ENCODE assay signal across 19 cellular contexts in genomic region chr10:131195552-131196159, GRCh38.
DNase-seq lines count a peak whose midpoint lies in the region; ATAC-seq and TF ChIP-seq lines count a peak whose summit lies in the region.
"Had no signal": no experiment of that assay in that cellular context is flagged by ENCODE, and none has a peak within 500 bp of the region (broad histone marks: within the 10 kb centered on the region; RNA-seq: fewer than 3 reads in every experiment).

No MANE protein-coding gene starts in this region.

- H3K4me3 Mint-ChIP-seq in activated T-helper 1 cell treated with anti-CD3 and anti-CD28 coated beads, Interleukin-12 subunit alpha, Interleukin-12 subunit beta, Interleukin-2, Interleukin-4 antibody, amounts not matched to agents 30 ng/mL and 10 ng/mL and 1 ng/mL, durations not matched to agents 14 hours and 24 hours and 36 hours, result no peak overlapping the region

- TF ChIP-seq EP300 in stomach (IDR thresholded peaks at IDR 0.05), result no peak

- no peak overlapping the region for H3K14ac ChIP-seq in mesenchymal stem cell (ENCODE audit: low read length in 2 of 2)

- H3K9ac ChIP-seq in mesenchymal stem cell (ENCODE audit: low read length), result no peak overlapping the region

- H3K4me2 ChIP-seq in mesenchymal stem cell (ENCODE audit: low read length, poor library complexity, severe bottlenecking), result no peak overlapping the region

- H3K27ac ChIP-seq in RWPE2 (ENCODE audit: poor library complexity, severe bottlenecking) (no peak overlapping the region), mesenchymal stem cell (ENCODE audit: low read length, poor library complexity, severe bottlenecking) (no peak overlapping the region), stomach (no peak overlapping the region)
- H3K27ac ChIP-seq: 22Rv1 had no signal

- TF ChIP-seq CTCF in RWPE2 (IDR thresholded peaks at IDR 0.05; ENCODE audit: poor library complexity, severe bottlenecking) (no peak), stomach (IDR thresholded peaks at IDR 0.05) (no peak)

- no peak for ATAC-seq in RWPE2 (ENCODE audit: low read depth)
- ATAC-seq in GM19351 (IDR thresholded peaks at IDR 0.05; ENCODE audit: unreplicated experiment), result no peak

- H2BK12ac ChIP-seq in mesenchymal stem cell (ENCODE audit: low read length in 2 of 2), result no peak overlapping the region

- no peak overlapping the region for H3K4ac ChIP-seq in mesenchymal stem cell (ENCODE audit: low read depth in 1 of 2, low read length in 2 of 2)

- intact Hi-C loops in stomach (cut with DNase I; ENCODE audit: low total_unique reads), result no loop called here
- intact Hi-C loops in activated T-helper 1 cell treated with anti-CD3 and anti-CD28 coated beads, Interleukin-12 subunit alpha, Interleukin-12 subunit beta, Interleukin-2, Interleukin-4 antibody, amounts not matched to agents 30 ng/mL and 10 ng/mL and 1 ng/mL, durations not matched to agents 14 hours and 24 hours and 36 hours (cut with micrococcal nuclease), result no loop called here

- no peak overlapping the region for H3K27ac Mint-ChIP-seq in activated T-helper 1 cell treated with anti-CD3 and anti-CD28 coated beads, Interleukin-12 subunit alpha, Interleukin-12 subunit beta, Interleukin-2, Interleukin-4 antibody, amounts not matched to agents 30 ng/mL and 10 ng/mL and 1 ng/mL, durations not matched to agents 14 hours and 24 hours and 36 hours

- H3K4me3 ChIP-seq in RWPE2 (ENCODE audit: severe bottlenecking) (no peak overlapping the region), mesenchymal stem cell (ENCODE audit: insufficient read depth in 1 of 2, low read depth in 1 of 2, low read length in 2 of 2) (no peak overlapping the region), stomach (no peak overlapping the region)

- H4K8ac ChIP-seq in mesenchymal stem cell (ENCODE audit: low read length), result no peak overlapping the region

- H3K9me3 Mint-ChIP-seq in activated T-helper 1 cell treated with anti-CD3 and anti-CD28 coated beads, Interleukin-12 subunit alpha, Interleukin-12 subunit beta, Interleukin-2, Interleukin-4 antibody, amounts not matched to agents 30 ng/mL and 10 ng/mL and 1 ng/mL, durations not matched to agents 14 hours and 24 hours and 36 hours, result no peaks in the 10 kb centered on the region

- H3K79me1 ChIP-seq in mesenchymal stem cell (replicated peaks; ENCODE audit: low read length, poor library complexity, severe bottlenecking), result no peaks in the 10 kb centered on the region

- H3K27me3 ChIP-seq in RWPE2 (ENCODE audit: insufficient read depth, poor library complexity, severe bottlenecking) (no peaks in the 10 kb centered on the region), mesenchymal stem cell (ENCODE audit: control insufficient read depth in 1 of 2, insufficient read depth in 1 of 2, low read length in 2 of 2) (no peaks in the 10 kb centered on the region), stomach (peaks cover 0 to 6% (median 0%) of the 10 kb centered on the region in 3 donors)

- no peaks in the 10 kb centered on the region for H3K36me3 Mint-ChIP-seq in activated T-helper 1 cell treated with anti-CD3 and anti-CD28 coated beads, Interleukin-12 subunit alpha, Interleukin-12 subunit beta, Interleukin-2, Interleukin-4 antibody, amounts not matched to agents 30 ng/mL and 10 ng/mL and 1 ng/mL, durations not matched to agents 14 hours and 24 hours and 36 hours (ENCODE audit: low read depth)

- H3K9me3 ChIP-seq in RWPE2 (ENCODE audit: severe bottlenecking) (peaks cover 3% of the 10 kb centered on the region), mesenchymal stem cell (ENCODE audit: control insufficient read depth, low read length) (peaks cover 8% of the 10 kb centered on the region), stomach (peaks cover 0 to 11% (median 7%) of the 10 kb centered on the region in 4 donors)

- no peak overlapping the region for H2BK120ac ChIP-seq in mesenchymal stem cell (ENCODE audit: low read depth, low read length)

- H4K91ac ChIP-seq in mesenchymal stem cell (ENCODE audit: low read length), result peak overlapping the region; percentile 7

- H2AK5ac ChIP-seq in mesenchymal stem cell (ENCODE audit: low read length, severe bottlenecking), result no peak overlapping the region

- no peaks in the 10 kb centered on the region for H3K27me3 Mint-ChIP-seq in activated T-helper 1 cell treated with anti-CD3 and anti-CD28 coated beads, Interleukin-12 subunit alpha, Interleukin-12 subunit beta, Interleukin-2, Interleukin-4 antibody, amounts not matched to agents 30 ng/mL and 10 ng/mL and 1 ng/mL, durations not matched to agents 14 hours and 24 hours and 36 hours (ENCODE audit: insufficient read depth)

- H3K4me1 Mint-ChIP-seq in activated T-helper 1 cell treated with anti-CD3 and anti-CD28 coated beads, Interleukin-12 subunit alpha, Interleukin-12 subunit beta, Interleukin-2, Interleukin-4 antibody, amounts not matched to agents 30 ng/mL and 10 ng/mL and 1 ng/mL, durations not matched to agents 14 hours and 24 hours and 36 hours (ENCODE audit: low read depth), result no peaks in the 10 kb centered on the region

- no peak overlapping the region for H3K18ac ChIP-seq in mesenchymal stem cell (ENCODE audit: low read depth in 1 of 2, low read length in 2 of 2)

- no peak overlapping the region for H2BK5ac ChIP-seq in mesenchymal stem cell (ENCODE audit: low read depth, low read length, poor library complexity, severe bottlenecking)

- peak; percentile 6 for DNase-seq in activated CD4-positive, alpha-beta T cell treated with anti-CD3 and anti-CD28 coated beads for 1 hour
- DNase-seq in activated CD4-positive, alpha-beta T cell treated with anti-CD3 and anti-CD28 coated beads, Interleukin-2, amount 50 U/mL, for 4 hours, result no peak
- DNase-seq in RWPE2 (ENCODE audit: low spot score) (peak; percentile 30), mesenchymal stem cell (no peak), stomach (peak; percentile 22), superior temporal gyrus (ENCODE audit: extremely low spot score) (no peak)
- no peak for DNase-seq in activated T-helper 1 cell treated with anti-CD3 and anti-CD28 coated beads, Interleukin-12 subunit alpha, Interleukin-12 subunit beta, Interleukin-2, Interleukin-4 antibody, amounts not matched to agents 30 ng/mL and 10 ng/mL and 1 ng/mL, durations not matched to agents 14 hours and 24 hours and 36 hours (ENCODE audit: low spot score)
- DNase-seq: C1 segment of cervical spinal cord, DMS 273 treated with DMSO at 0.1 percent for 48 hours, EL, Karpas-422, MM.1S, NCI-H1105 treated with DMSO at 0.1 percent for 48 hours, NCI-H187, NCI-H446, NCI-H774, SHP77 treated with DMSO at 0.1 percent for 48 hours had no signal

- H3K23ac ChIP-seq in mesenchymal stem cell (ENCODE audit: low read length in 2 of 2), result no peak overlapping the region

- no peak overlapping the region for H2AFZ ChIP-seq in mesenchymal stem cell (ENCODE audit: low read depth, low read length)

- 76% methylated on average over 19 of the region's 19 CpGs for WGBS in mesenchymal stem cell
- WGBS in stomach, 5 donors, result 75 to 80% (median 78%) methylated on average over 19 of the region's 19 CpGs

- no peak for TF ChIP-seq POLR2A in stomach (IDR thresholded peaks at IDR 0.05)

- no peak overlapping the region for H2BK15ac ChIP-seq in mesenchymal stem cell (ENCODE audit: low read depth, poor library complexity, severe bottlenecking)

- H3K36me3 ChIP-seq in RWPE2 (ENCODE audit: low read depth) (no peaks in the 10 kb centered on the region), mesenchymal stem cell (ENCODE audit: control insufficient read depth in 1 of 2, insufficient read depth in 2 of 2, low read depth in 1 of 2, low read length in 2 of 2) (no peaks in the 10 kb centered on the region), stomach (no peaks in the 10 kb centered on the region)

- H3K4me1 ChIP-seq in RWPE2 (ENCODE audit: insufficient read depth, poor library complexity, severe bottlenecking) (no peaks in the 10 kb centered on the region), mesenchymal stem cell (ENCODE audit: control insufficient read depth, insufficient read depth, low read depth, low read length) (no peaks in the 10 kb centered on the region), stomach (no peaks in the 10 kb centered on the region)

Comparison
In these comparisons a context has a peak if more than half of its experiments do, and no peak if none do; other contexts are left out.
1. DNase-seq: peak in activated CD4-positive, alpha-beta T cell treated with anti-CD3 and anti-CD28 coated beads for 1 hour (single experiment), RWPE2 (single experiment) and stomach (single experiment); none in activated CD4-positive, alpha-beta T cell treated with anti-CD3 and anti-CD28 coated beads, Interleukin-2, amount 50 U/mL, for 4 hours (0 of 2), mesenchymal stem cell (single experiment), superior temporal gyrus (single experiment) and activated T-helper 1 cell treated with anti-CD3 and anti-CD28 coated beads, Interleukin-12 subunit alpha, Interleukin-12 subunit beta, Interleukin-2, Interleukin-4 antibody, amounts not matched to agents 30 ng/mL and 10 ng/mL and 1 ng/mL, durations not matched to agents 14 hours and 24 hours and 36 hours (single experiment).